ENCODE assay signal across 8 cellular contexts in the genomic region with DNA sequence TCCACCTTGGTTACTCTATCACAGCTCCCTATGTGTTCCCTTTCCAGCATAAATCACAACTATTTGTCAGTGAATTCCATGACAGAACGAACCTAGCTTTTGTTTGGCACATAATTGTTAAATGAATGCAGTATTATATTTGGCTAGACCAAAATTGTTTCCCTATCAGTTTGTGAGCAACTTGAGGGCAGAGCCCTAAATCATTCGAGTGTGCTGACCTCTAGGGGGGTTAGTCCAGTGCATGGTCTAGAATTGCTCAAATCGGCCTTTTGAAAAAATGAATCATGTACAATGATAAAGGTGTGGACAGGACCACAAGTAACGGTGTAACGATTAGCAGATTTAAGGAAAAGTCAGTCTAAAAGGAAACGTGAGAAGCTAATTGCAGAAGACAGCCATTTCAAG. TPM values are rescaled to one million over a fixed set of nuclear protein-coding genes. Genes with fewer than 3 reads are reported as not detected.
A peak's percentile ranks its signal among the peaks of the same experiment; 100 is the strongest.
DNase-seq lines count a peak whose midpoint lies in the region; ATAC-seq and TF ChIP-seq lines count a peak whose summit lies in the region.

No MANE protein-coding gene starts in this region.

- H3K27me3 ChIP-seq in testis (no peaks in the 10 kb centered on the region), H7 (ENCODE audit: control insufficient read depth, insufficient read depth, low read length) (no peaks in the 10 kb centered on the region)

- no peak for TF ChIP-seq CTCF in testis (IDR thresholded peaks at IDR 0.05)

- DNase-seq in activated CD4-positive, alpha-beta T cell treated with anti-CD3 and anti-CD28 coated beads, Interleukin-2, amount 10 ng/mL, durations not matched to agents 24 days and 14 days, result no peak
- DNase-seq in activated CD4-positive, alpha-beta T cell treated with anti-CD3 and anti-CD28 coated beads, Interleukin-2, amount 50 U/mL, for 1 hour, result no peak
- DNase-seq in activated naive CD8-positive, alpha-beta T cell treated with anti-CD3 and anti-CD28 coated beads for 36 hours, result no peak
- DNase-seq in left lobe of liver (ENCODE audit: low spot score), result peak; percentile 42
- no peak for DNase-seq in testis
- no peak for DNase-seq in CD1c-positive myeloid dendritic cell (ENCODE audit: extremely low spot score)
- DNase-seq in H7, result no peak

- peak overlapping the region; percentile 90 to 99 for H3K4me3 ChIP-seq in testis
- no peak overlapping the region for H3K4me3 ChIP-seq in H7 (ENCODE audit: insufficient read depth, low read depth, low read length)

- H3K9me3 ChIP-seq in testis, result no peaks in the 10 kb centered on the region

- H3K27ac ChIP-seq in testis, result peak overlapping the region; percentile 91 to 92

- no peaks in the 10 kb centered on the region for H3K27me3 Mint-ChIP-seq in activated CD4-positive, alpha-beta T cell treated with anti-CD3 and anti-CD28 coated beads, Interleukin-2, amount 10 ng/mL, durations not matched to agents 24 days and 14 days
- no peaks in the 10 kb centered on the region for H3K27me3 Mint-ChIP-seq in activated naive CD8-positive, alpha-beta T cell treated with anti-CD3 and anti-CD28 coated beads for 36 hours

- H3K27ac Mint-ChIP-seq in activated CD4-positive, alpha-beta T cell treated with anti-CD3 and anti-CD28 coated beads, Interleukin-2, amount 10 ng/mL, durations not matched to agents 24 days and 14 days, result peak overlapping the region; percentile 96
- peak overlapping the region; percentile 91 for H3K27ac Mint-ChIP-seq in activated naive CD8-positive, alpha-beta T cell treated with anti-CD3 and anti-CD28 coated beads for 36 hours

- no peaks in the 10 kb centered on the region for H3K36me3 ChIP-seq in testis (ENCODE audit: low read depth, missing control alignments)
- H3K36me3 ChIP-seq in H7 (replicated peaks; ENCODE audit: control insufficient read depth, insufficient read depth, low read length), result no peaks in the 10 kb centered on the region

- peaks cover 8% of the 10 kb centered on the region for H3K9me3 Mint-ChIP-seq in activated CD4-positive, alpha-beta T cell treated with anti-CD3 and anti-CD28 coated beads, Interleukin-2, amount 10 ng/mL, durations not matched to agents 24 days and 14 days
- peaks cover 15% of the 10 kb centered on the region for H3K9me3 Mint-ChIP-seq in activated naive CD8-positive, alpha-beta T cell treated with anti-CD3 and anti-CD28 coated beads for 36 hours

- peak overlapping the region; percentile 95 for H3K4me3 Mint-ChIP-seq in activated CD4-positive, alpha-beta T cell treated with anti-CD3 and anti-CD28 coated beads, Interleukin-2, amount 10 ng/mL, durations not matched to agents 24 days and 14 days
- peak overlapping the region; percentile 90 for H3K4me3 Mint-ChIP-seq in activated naive CD8-positive, alpha-beta T cell treated with anti-CD3 and anti-CD28 coated beads for 36 hours

- no peak for TF ChIP-seq POLR2A in testis (IDR thresholded peaks at IDR 0.05)

- 24 to 35% methylated on average over 6 of the region's 6 CpGs for WGBS in testis, 2 donors

- H3K4me1 Mint-ChIP-seq in activated CD4-positive, alpha-beta T cell treated with anti-CD3 and anti-CD28 coated beads, Interleukin-2, amount 10 ng/mL, durations not matched to agents 24 days and 14 days, result peaks cover 27% of the 10 kb centered on the region
- H3K4me1 Mint-ChIP-seq in activated naive CD8-positive, alpha-beta T cell treated with anti-CD3 and anti-CD28 coated beads for 36 hours, result peaks cover 28% of the 10 kb centered on the region

- H3K36me3 Mint-ChIP-seq in activated CD4-positive, alpha-beta T cell treated with anti-CD3 and anti-CD28 coated beads, Interleukin-2, amount 10 ng/mL, durations not matched to agents 24 days and 14 days (ENCODE audit: low read depth), result peaks cover 7% of the 10 kb centered on the region
- peaks cover 20% of the 10 kb centered on the region for H3K36me3 Mint-ChIP-seq in activated naive CD8-positive, alpha-beta T cell treated with anti-CD3 and anti-CD28 coated beads for 36 hours

- peaks cover 12% of the 10 kb centered on the region for H3K4me1 ChIP-seq in testis

- ATAC-seq in left lobe of liver, result no peak
- no peak for ATAC-seq in GM18873 (IDR thresholded peaks at IDR 0.05; ENCODE audit: low FRiP score, unreplicated experiment)

- intact Hi-C loops in activated CD4-positive, alpha-beta T cell treated with anti-CD3 and anti-CD28 coated beads, Interleukin-2, amount 10 ng/mL, durations not matched to agents 24 days and 14 days (cut with micrococcal nuclease), result no loop called here
- intact Hi-C loops in testis (cut with DNase I; ENCODE audit: low total_unique reads), result loop anchor here (10.0 kb wide), 1 partner anchor 318 kb away; a partner anchor contains a TSS

RNA-seq across cellular contexts. Expression of a gene that starts 0.5 kb away (rescaled TPM):
- 29.1 and 29.9 TPM in 2 replicates for total RNA-seq in activated CD4-positive, alpha-beta T cell treated with anti-CD3 and anti-CD28 coated beads, Interleukin-2, amount 10 ng/mL, durations not matched to agents 24 days and 14 days
- total RNA-seq in activated naive CD8-positive, alpha-beta T cell treated with anti-CD3 and anti-CD28 coated beads for 36 hours, result 10 to 100 TPM; 27.6 to 27.8 TPM
- total RNA-seq in left lobe of liver, result 13.4 TPM
- total RNA-seq in testis, result 10 to 100 TPM; 16.9 to 20.0 TPM
- 18.9 TPM for polyA plus RNA-seq in testis (ENCODE audit: insufficient read depth, low read depth, low replicate concordance)
- total RNA-seq in H7 (2014; rRNA removed; shearing (Covaris generic)), result 27.3 and 31.3 TPM in 2 replicates
